ENCODE assay signal across 21 cellular contexts in the genomic region with DNA sequence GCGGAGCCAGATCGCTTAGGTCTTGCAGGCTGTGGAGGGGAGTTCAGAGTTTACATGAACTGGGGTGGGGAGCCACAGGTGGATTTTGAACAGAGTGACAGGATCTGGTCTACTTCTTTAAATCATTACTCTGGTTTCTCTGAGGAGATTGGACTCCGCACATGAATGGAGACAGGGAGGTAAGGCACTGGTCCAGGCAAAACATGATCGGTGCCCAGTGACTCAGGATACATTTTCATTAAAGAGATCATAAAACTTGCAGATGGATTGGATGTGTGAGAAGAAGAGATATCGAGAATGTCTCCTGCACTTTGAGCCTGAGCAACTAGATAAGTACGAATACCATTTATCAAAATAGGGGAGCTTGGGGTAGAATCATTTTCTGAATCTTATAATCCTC.
DNase-seq lines count a peak whose midpoint lies in the region; ATAC-seq, FAIRE-seq and TF ChIP-seq lines count a peak whose summit lies in the region.
"Had no signal": no experiment of that assay in that cellular context is flagged by ENCODE, and none has a peak within 500 bp of the region (broad histone marks: within the 10 kb centered on the region; RNA-seq: fewer than 3 reads in every experiment).

No MANE protein-coding gene starts in this region.

- no peak overlapping the region for H3K23ac ChIP-seq in trophoblast cell (ENCODE audit: low read length)

- ATAC-seq in sciatic nerve (peak; percentile 30), pancreas (no peak)

- no peak overlapping the region for H3K4ac ChIP-seq in trophoblast cell (ENCODE audit: low read depth, low read length)

- WGBS in trophoblast cell (ENCODE audit: extremely low coverage, insufficient coverage, insufficient read length) = no CpG with 5 or more reads among the region's 6 CpGs
- WGBS in pancreas, 2 donors = 84 to 85% methylated on average over 6 of the region's 6 CpGs

- no peak overlapping the region for H4K91ac ChIP-seq in trophoblast cell (ENCODE audit: low read depth, low read length)

- no peak overlapping the region for H4K12ac ChIP-seq in trophoblast cell (ENCODE audit: low read depth, low read length)

- H3K9me3 ChIP-seq in trophoblast cell (ENCODE audit: insufficient read depth, low read depth, low read length) (no peaks in the 10 kb centered on the region), pancreas (no peaks in the 10 kb centered on the region)
- H3K9me3 ChIP-seq: Peyer's patch had no signal

- H2AFZ ChIP-seq in trophoblast cell (ENCODE audit: insufficient read depth, low read length, poor library complexity) = no peak overlapping the region

- intact Hi-C loops in sciatic nerve (cut with DNase I) = no loop called here
- intact Hi-C loops in pancreas (cut with DNase I) = no loop called here

- H3K27me3 ChIP-seq in trophoblast cell (ENCODE audit: insufficient read depth, low read length) (no peaks in the 10 kb centered on the region), pancreas (peaks cover 0 to 7% (median 0%) of the 10 kb centered on the region in 4 donors)
- H3K27me3 ChIP-seq: Peyer's patch had no signal

- peak; percentile 51 for DNase-seq in astrocyte of the spinal cord (ENCODE audit: low read depth, low spot score)
- DNase-seq in fibroblast of the aortic adventitia (ENCODE audit: low read depth) = peak; percentile 40
- no peak for DNase-seq in sciatic nerve (ENCODE audit: low spot score)
- DNase-seq in trophoblast cell = no peak
- DNase-seq in pancreas = no peak
- DNase-seq in DMS114 treated with DMSO at 0.1 percent for 48 hours (lab: John Stamatoyannopoulos, UW; ENCODE audit: unreplicated experiment) = no peak
- no peak for DNase-seq in NCI-H2227 treated with DMSO at 0.1 percent for 48 hours (lab: John Stamatoyannopoulos, UW)
- DNase-seq: C1 segment of cervical spinal cord; CD4-positive, alpha-beta memory T cell; COR-L47; Karpas-422; NCI-H1092 treated with DMSO at 0.1 percent for 48 hours; NCI-H1436; NCI-H187 treated with DMSO at 0.1 percent for 48 hours; NCI-H2107; NCI-H446 treated with DMSO at 0.1 percent for 48 hours; NCI-H526 treated with DMSO at 0.1 percent for 48 hours; Peyer's patch; SHP77 treated with DMSO at 0.1 percent for 48 hours had no signal

- no peak overlapping the region for H3K18ac ChIP-seq in trophoblast cell (ENCODE audit: low read length)

- H3K36me3 ChIP-seq in trophoblast cell (ENCODE audit: control insufficient read depth in 1 of 2, insufficient read depth in 2 of 2, low read length in 2 of 2) (no peaks in the 10 kb centered on the region), pancreas (no peaks in the 10 kb centered on the region)
- H3K36me3 ChIP-seq: Peyer's patch had no signal

- H3K27ac ChIP-seq in trophoblast cell (ENCODE audit: low read depth, low read length) (no peak overlapping the region), pancreas (no peak overlapping the region)
- H3K27ac ChIP-seq: Peyer's patch had no signal

- H3K4me2 ChIP-seq in trophoblast cell (ENCODE audit: low read length) = no peak overlapping the region

- no peak overlapping the region for H3K14ac ChIP-seq in trophoblast cell (ENCODE audit: low read length)

- FAIRE-seq in pancreas (lab: Jason Lieb, UNC) = no peak
- FAIRE-seq: G401.6, H54 had no signal

- no peak overlapping the region for H2BK120ac ChIP-seq in trophoblast cell (ENCODE audit: insufficient read depth, low read length, poor library complexity)

- H3K79me1 ChIP-seq in trophoblast cell (ENCODE audit: low read length) = no peaks in the 10 kb centered on the region

- H3K4me3 ChIP-seq in astrocyte of the spinal cord (ENCODE audit: low read depth, low read length) (no peak overlapping the region), fibroblast of the aortic adventitia (ENCODE audit: low read depth, low read length) (no peak overlapping the region), trophoblast cell (ENCODE audit: low read depth, low read length) (no peak overlapping the region), pancreas (no peak overlapping the region)
- H3K4me3 ChIP-seq: Peyer's patch had no signal

- no peak overlapping the region for H2BK5ac ChIP-seq in trophoblast cell (ENCODE audit: low read depth, low read length, poor library complexity)

- no peak overlapping the region for H2BK12ac ChIP-seq in trophoblast cell (ENCODE audit: low read length)

- no peak overlapping the region for H3K9ac ChIP-seq in trophoblast cell (ENCODE audit: low read length)

- in situ Hi-C loops in astrocyte of the spinal cord (cut with HindIII; ENCODE audit: low sequenced_read_pairs) = no loop called here

- no peak overlapping the region for H4K8ac ChIP-seq in trophoblast cell (ENCODE audit: low read depth, low read length)

- H2AK5ac ChIP-seq in trophoblast cell (ENCODE audit: low read length) = no peak overlapping the region

- TF ChIP-seq CTCF in astrocyte of the spinal cord (IDR thresholded peaks at IDR 0.05; ENCODE audit: low read depth, low read length) (no peak), fibroblast of the aortic adventitia (IDR thresholded peaks at IDR 0.05; ENCODE audit: insufficient read depth, low read length) (no peak), pancreas (IDR thresholded peaks at IDR 0.05) (no peak)

- H3K79me2 ChIP-seq in trophoblast cell (ENCODE audit: control insufficient read depth, insufficient read depth, low read length, poor library complexity) = no peaks in the 10 kb centered on the region

- H3K4me1 ChIP-seq in trophoblast cell (ENCODE audit: control insufficient read depth in 1 of 2, insufficient read depth in 2 of 2, low read length in 2 of 2) = no peaks in the 10 kb centered on the region
- H3K4me1 ChIP-seq in pancreas = no peaks in the 10 kb centered on the region
- H3K4me1 ChIP-seq: Peyer's patch had no signal

Comparison
In these comparisons a context has a peak if more than half of its experiments do, and no peak if none do; other contexts are left out.
1. DNase-seq: peak in astrocyte of the spinal cord (single experiment) and fibroblast of the aortic adventitia (single experiment); none in sciatic nerve (single experiment), trophoblast cell (0 of 2), pancreas (0 of 6), DMS114 treated with DMSO at 0.1 percent for 48 hours (single experiment) and NCI-H2227 treated with DMSO at 0.1 percent for 48 hours (single experiment).